In genomic region chr16:83538707-83539106, GRCh38 we compare ENCODE assay signal across 29 cellular contexts.
"Had no signal": no experiment of that assay in that cellular context is flagged by ENCODE, and none has a peak within 500 bp of the region (broad histone marks: within the 10 kb centered on the region; RNA-seq: fewer than 3 reads in every experiment).

No MANE protein-coding gene starts in this region.

- H3K9me3 Mint-ChIP-seq: type B pancreatic cell had no signal

- H3K4me3 ChIP-seq: stomach, suprapubic skin, testis, thoracic aorta, thyroid gland, tibial artery, tibial nerve, transverse colon, upper lobe of left lung, upper lobe of right lung, uterus, vagina had no signal

- H3K36me3 Mint-ChIP-seq: stimulated activated effector memory CD8-positive, alpha-beta T cell treated with anti-CD3 and anti-CD28 coated beads, Interleukin-12 subunit alpha, Interleukin-12 subunit beta, amount 100 ng/mL, for 72 hours; stimulated activated memory B cell treated with anti-CD40 and anti-IgM and Interleukin-4, amounts not matched to agents 10 μg/mL and 1 μg/mL and 100 μg/mL, for 72 hours; stimulated activated naive B cell treated with anti-CD40 and anti-IgM and Interleukin-4, amounts not matched to agents 10 μg/mL and 1 μg/mL and 100 μg/mL, for 72 hours; type B pancreatic cell had no signal

- H3K27ac Mint-ChIP-seq: stimulated activated effector memory CD8-positive, alpha-beta T cell treated with anti-CD3 and anti-CD28 coated beads, Interleukin-12 subunit alpha, Interleukin-12 subunit beta, amount 100 ng/mL, for 72 hours; stimulated activated memory B cell treated with anti-CD40 and anti-IgM and Interleukin-4, amounts not matched to agents 10 μg/mL and 1 μg/mL and 100 μg/mL, for 72 hours; stimulated activated naive B cell treated with anti-CD40 and anti-IgM and Interleukin-4, amounts not matched to agents 10 μg/mL and 1 μg/mL and 100 μg/mL, for 72 hours; stimulated activated naive CD8-positive, alpha-beta T cell treated with anti-CD3 and anti-CD28 coated beads, Interleukin-15, amount 100 ng/mL, for 72 hours; stimulated activated naive CD8-positive, alpha-beta T cell treated with anti-CD3 and anti-CD28 coated beads, Interleukin-15, Interleukin-2, amounts not matched to agents 100 ng/mL and 50 ng/mL, for 24 hours; type B pancreatic cell had no signal

- DNase-seq: stimulated activated CD4-positive, alpha-beta T cell treated with anti-CD3 and anti-CD28 coated beads, Interleukin-2, amount 100 ng/mL, for 48 hours; stimulated activated CD4-positive, alpha-beta T cell treated with anti-CD3 and anti-CD28 coated beads, Interleukin-4, amount 100 ng/mL, for 1 hour; stimulated activated CD4-positive, alpha-beta T cell treated with anti-CD3 and anti-CD28 coated beads, Interleukin-4, amount 100 ng/mL, for 24 hours; stimulated activated CD4-positive, alpha-beta T cell treated with anti-CD3 and anti-CD28 coated beads, Interleukin-4, amount 100 ng/mL, for 4 hours; stimulated activated CD8-positive, alpha-beta memory T cell treated with anti-CD3 and anti-CD28 coated beads, Interleukin-4, amount 100 ng/mL, for 48 hours; stimulated activated naive B cell treated with anti-CD40 and anti-IgM and Interleukin-4, amounts not matched to agents 10 μg/mL and 1 μg/mL and 100 μg/mL, for 72 hours; stimulated activated naive CD4-positive, alpha-beta T cell; stimulated activated naive CD4-positive, alpha-beta T cell treated with Interleukin-2 at 50 U/mL for 16 hours; stimulated activated naive CD8-positive, alpha-beta T cell treated with anti-CD3 and anti-CD28 coated beads, Interleukin-15, amount 100 ng/mL, for 72 hours; stimulated activated naive CD8-positive, alpha-beta T cell treated with anti-CD3 and anti-CD28 coated beads, Interleukin-15, Interleukin-2, amounts not matched to agents 100 U/mL and 50 U/mL, for 24 hours; stomach; substantia nigra; testis; thyroid gland; tibial artery; transverse colon; trophoblast cell; upper lobe of left lung; upper lobe of right lung; uterus had no signal

- H3K27ac ChIP-seq: stomach, suprapubic skin, testis, thoracic aorta, thyroid gland, tibial artery, tibial nerve, transverse colon, upper lobe of left lung, upper lobe of right lung, uterus, vagina had no signal

- H3K9me3 ChIP-seq: stomach, suprapubic skin, testis, thoracic aorta, thyroid gland, tibial artery, tibial nerve, transverse colon, upper lobe of left lung, upper lobe of right lung, uterus, vagina had no signal

- H3K4me1 Mint-ChIP-seq: stimulated activated effector memory CD8-positive, alpha-beta T cell treated with anti-CD3 and anti-CD28 coated beads, Interleukin-12 subunit alpha, Interleukin-12 subunit beta, amount 100 ng/mL, for 72 hours; stimulated activated memory B cell treated with anti-CD40 and anti-IgM and Interleukin-4, amounts not matched to agents 10 μg/mL and 1 μg/mL and 100 μg/mL, for 72 hours; stimulated activated naive B cell treated with anti-CD40 and anti-IgM and Interleukin-4, amounts not matched to agents 10 μg/mL and 1 μg/mL and 100 μg/mL, for 72 hours; stimulated activated naive CD8-positive, alpha-beta T cell treated with anti-CD3 and anti-CD28 coated beads, Interleukin-15, amount 100 ng/mL, for 72 hours had no signal

- H3K27me3 ChIP-seq: stomach, suprapubic skin, testis, thyroid gland, tibial artery, tibial nerve, transverse colon, upper lobe of left lung, upper lobe of right lung, uterus, vagina had no signal

- H3K4me3 Mint-ChIP-seq: stimulated activated effector memory CD8-positive, alpha-beta T cell treated with anti-CD3 and anti-CD28 coated beads, Interleukin-12 subunit alpha, Interleukin-12 subunit beta, amount 100 ng/mL, for 72 hours; stimulated activated memory B cell treated with anti-CD40 and anti-IgM and Interleukin-4, amounts not matched to agents 10 μg/mL and 1 μg/mL and 100 μg/mL, for 72 hours; stimulated activated naive B cell treated with anti-CD40 and anti-IgM and Interleukin-4, amounts not matched to agents 10 μg/mL and 1 μg/mL and 100 μg/mL, for 72 hours; stimulated activated naive CD8-positive, alpha-beta T cell treated with anti-CD3 and anti-CD28 coated beads, Interleukin-15, amount 100 ng/mL, for 72 hours; stimulated activated naive CD8-positive, alpha-beta T cell treated with anti-CD3 and anti-CD28 coated beads, Interleukin-15, Interleukin-2, amounts not matched to agents 100 ng/mL and 50 ng/mL, for 24 hours; type B pancreatic cell had no signal

- H3K36me3 ChIP-seq: stomach, suprapubic skin, thoracic aorta, thyroid gland, tibial artery, tibial nerve, transverse colon, upper lobe of left lung, upper lobe of right lung, uterus, vagina had no signal

- ATAC-seq: stimulated activated effector memory CD8-positive, alpha-beta T cell treated with anti-CD3 and anti-CD28 coated beads, Interleukin-12 subunit alpha, Interleukin-12 subunit beta, amount 100 ng/mL, for 72 hours; stimulated activated memory B cell treated with anti-CD40 and anti-IgM and Interleukin-4, amounts not matched to agents 10 μg/mL and 1 μg/mL and 100 μg/mL, for 72 hours; stimulated activated naive B cell treated with anti-CD40 and anti-IgM and Interleukin-4, amounts not matched to agents 10 μg/mL and 1 μg/mL and 100 μg/mL, for 72 hours; stimulated activated naive CD8-positive, alpha-beta T cell treated with anti-CD3 and anti-CD28 coated beads, Interleukin-15, amount 100 ng/mL, for 72 hours; stimulated activated naive CD8-positive, alpha-beta T cell treated with anti-CD3 and anti-CD28 coated beads, Interleukin-15, Interleukin-2, amounts not matched to agents 100 U/mL and 50 U/mL, for 24 hours; upper lobe of right lung had no signal

- H3K27me3 Mint-ChIP-seq: stimulated activated naive CD8-positive, alpha-beta T cell treated with anti-CD3 and anti-CD28 coated beads, Interleukin-15, amount 100 ng/mL, for 72 hours; stimulated activated naive CD8-positive, alpha-beta T cell treated with anti-CD3 and anti-CD28 coated beads, Interleukin-15, Interleukin-2, amounts not matched to agents 100 ng/mL and 50 ng/mL, for 24 hours had no signal

- FAIRE-seq: urothelium cell line had no signal

- H3K4me1 ChIP-seq: stomach, testis, thyroid gland, tibial artery, tibial nerve, upper lobe of left lung, upper lobe of right lung, uterus had no signal
